ENCODE assay signal across 1 cellular context in the genomic region with DNA sequence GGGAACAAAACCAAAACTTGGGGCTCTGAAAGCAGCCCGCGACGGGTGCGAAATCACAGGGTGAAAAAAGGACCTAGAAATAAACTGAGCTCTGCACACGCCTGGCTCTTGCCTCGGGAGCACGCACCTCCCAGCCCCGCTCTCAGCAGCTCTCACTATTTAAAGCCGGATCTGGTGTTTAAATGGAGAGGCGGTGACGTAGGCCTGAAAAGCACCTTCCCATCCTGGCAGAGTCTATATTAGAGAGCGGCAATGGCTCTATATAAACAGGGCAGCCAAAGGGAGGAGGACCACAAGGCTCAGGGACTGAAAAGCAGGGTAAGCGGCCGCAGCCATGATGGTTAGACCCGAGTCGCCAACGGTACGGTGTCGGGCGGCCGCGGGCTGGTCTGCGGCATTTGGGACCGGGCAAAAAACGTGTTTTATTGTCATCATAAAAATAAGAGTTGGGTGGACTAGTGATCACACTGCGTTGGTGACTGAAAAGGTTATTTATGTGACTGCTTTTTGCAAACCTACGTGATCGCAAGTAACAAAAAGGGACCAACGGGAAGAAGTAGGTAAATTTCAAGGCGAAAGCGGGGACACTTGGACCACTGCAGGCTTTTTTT.
TF ChIP-seq lines count a peak whose summit lies in the region.

No MANE protein-coding gene starts in this region.

TF ChIP-seq in HepG2, 621 proteins besides CTCF, POLR2A, EP300 and RAD21 (continued from another document and continues in another):
- TF ChIP-seq, protein P1, sequence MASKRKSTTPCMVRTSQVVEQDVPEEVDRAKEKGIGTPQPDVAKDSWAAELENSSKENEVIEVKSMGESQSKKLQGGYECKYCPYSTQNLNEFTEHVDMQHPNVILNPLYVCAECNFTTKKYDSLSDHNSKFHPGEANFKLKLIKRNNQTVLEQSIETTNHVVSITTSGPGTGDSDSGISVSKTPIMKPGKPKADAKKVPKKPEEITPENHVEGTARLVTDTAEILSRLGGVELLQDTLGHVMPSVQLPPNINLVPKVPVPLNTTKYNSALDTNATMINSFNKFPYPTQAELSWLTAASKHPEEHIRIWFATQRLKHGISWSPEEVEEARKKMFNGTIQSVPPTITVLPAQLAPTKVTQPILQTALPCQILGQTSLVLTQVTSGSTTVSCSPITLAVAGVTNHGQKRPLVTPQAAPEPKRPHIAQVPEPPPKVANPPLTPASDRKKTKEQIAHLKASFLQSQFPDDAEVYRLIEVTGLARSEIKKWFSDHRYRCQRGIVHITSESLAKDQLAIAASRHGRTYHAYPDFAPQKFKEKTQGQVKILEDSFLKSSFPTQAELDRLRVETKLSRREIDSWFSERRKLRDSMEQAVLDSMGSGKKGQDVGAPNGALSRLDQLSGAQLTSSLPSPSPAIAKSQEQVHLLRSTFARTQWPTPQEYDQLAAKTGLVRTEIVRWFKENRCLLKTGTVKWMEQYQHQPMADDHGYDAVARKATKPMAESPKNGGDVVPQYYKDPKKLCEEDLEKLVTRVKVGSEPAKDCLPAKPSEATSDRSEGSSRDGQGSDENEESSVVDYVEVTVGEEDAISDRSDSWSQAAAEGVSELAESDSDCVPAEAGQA (IDR thresholded peaks at IDR 0.05; ENCODE audit: low read depth), result peak; percentile 42; the same call in 1 of the 2 replicates
- TF ChIP-seq, protein P1 (CRISPR knock-in tag; IDR thresholded peaks at IDR 0.05; ENCODE audit: borderline replicate concordance), result no peak
- TF ChIP-seq ZNF44 (CRISPR knock-in tag; IDR thresholded peaks at IDR 0.05), result no peak
- TF ChIP-seq ZMAT3 (CRISPR knock-in tag; conservative IDR thresholded peaks at IDR 0.05), result 0 out of 2 replicates have a peak, but pooled peaks have one; percentile 45
- peak; percentile 99 for TF ChIP-seq POLR2G (IDR thresholded peaks at IDR 0.05; ENCODE audit: low read depth, low read length)
- TF ChIP-seq, protein P2, sequence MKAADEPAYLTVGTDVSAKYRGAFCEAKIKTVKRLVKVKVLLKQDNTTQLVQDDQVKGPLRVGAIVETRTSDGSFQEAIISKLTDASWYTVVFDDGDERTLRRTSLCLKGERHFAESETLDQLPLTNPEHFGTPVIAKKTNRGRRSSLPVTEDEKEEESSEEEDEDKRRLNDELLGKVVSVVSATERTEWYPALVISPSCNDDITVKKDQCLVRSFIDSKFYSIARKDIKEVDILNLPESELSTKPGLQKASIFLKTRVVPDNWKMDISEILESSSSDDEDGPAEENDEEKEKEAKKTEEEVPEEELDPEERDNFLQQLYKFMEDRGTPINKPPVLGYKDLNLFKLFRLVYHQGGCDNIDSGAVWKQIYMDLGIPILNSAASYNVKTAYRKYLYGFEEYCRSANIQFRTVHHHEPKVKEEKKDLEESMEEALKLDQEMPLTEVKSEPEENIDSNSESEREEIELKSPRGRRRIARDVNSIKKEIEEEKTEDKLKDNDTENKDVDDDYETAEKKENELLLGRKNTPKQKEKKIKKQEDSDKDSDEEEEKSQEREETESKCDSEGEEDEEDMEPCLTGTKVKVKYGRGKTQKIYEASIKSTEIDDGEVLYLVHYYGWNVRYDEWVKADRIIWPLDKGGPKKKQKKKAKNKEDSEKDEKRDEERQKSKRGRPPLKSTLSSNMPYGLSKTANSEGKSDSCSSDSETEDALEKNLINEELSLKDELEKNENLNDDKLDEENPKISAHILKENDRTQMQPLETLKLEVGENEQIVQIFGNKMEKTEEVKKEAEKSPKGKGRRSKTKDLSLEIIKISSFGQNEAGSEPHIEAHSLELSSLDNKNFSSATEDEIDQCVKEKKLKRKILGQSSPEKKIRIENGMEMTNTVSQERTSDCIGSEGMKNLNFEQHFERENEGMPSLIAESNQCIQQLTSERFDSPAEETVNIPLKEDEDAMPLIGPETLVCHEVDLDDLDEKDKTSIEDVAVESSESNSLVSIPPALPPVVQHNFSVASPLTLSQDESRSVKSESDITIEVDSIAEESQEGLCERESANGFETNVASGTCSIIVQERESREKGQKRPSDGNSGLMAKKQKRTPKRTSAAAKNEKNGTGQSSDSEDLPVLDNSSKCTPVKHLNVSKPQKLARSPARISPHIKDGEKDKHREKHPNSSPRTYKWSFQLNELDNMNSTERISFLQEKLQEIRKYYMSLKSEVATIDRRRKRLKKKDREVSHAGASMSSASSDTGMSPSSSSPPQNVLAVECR (CRISPR knock-in tag; IDR thresholded peaks at IDR 0.05; ENCODE audit: borderline replicate concordance), result peak; percentile 63; the same call in 1 of the 2 replicates
- TF ChIP-seq, protein P3, sequence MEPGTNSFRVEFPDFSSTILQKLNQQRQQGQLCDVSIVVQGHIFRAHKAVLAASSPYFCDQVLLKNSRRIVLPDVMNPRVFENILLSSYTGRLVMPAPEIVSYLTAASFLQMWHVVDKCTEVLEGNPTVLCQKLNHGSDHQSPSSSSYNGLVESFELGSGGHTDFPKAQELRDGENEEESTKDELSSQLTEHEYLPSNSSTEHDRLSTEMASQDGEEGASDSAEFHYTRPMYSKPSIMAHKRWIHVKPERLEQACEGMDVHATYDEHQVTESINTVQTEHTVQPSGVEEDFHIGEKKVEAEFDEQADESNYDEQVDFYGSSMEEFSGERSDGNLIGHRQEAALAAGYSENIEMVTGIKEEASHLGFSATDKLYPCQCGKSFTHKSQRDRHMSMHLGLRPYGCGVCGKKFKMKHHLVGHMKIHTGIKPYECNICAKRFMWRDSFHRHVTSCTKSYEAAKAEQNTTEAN (CRISPR knock-in tag; conservative IDR thresholded peaks at IDR 0.05), result no peak; the same call in 1 of the 2 replicates
- TF ChIP-seq MED1 (CRISPR knock-in tag; IDR thresholded peaks at IDR 0.05), result peak; percentile 78
- TF ChIP-seq, protein P4, sequence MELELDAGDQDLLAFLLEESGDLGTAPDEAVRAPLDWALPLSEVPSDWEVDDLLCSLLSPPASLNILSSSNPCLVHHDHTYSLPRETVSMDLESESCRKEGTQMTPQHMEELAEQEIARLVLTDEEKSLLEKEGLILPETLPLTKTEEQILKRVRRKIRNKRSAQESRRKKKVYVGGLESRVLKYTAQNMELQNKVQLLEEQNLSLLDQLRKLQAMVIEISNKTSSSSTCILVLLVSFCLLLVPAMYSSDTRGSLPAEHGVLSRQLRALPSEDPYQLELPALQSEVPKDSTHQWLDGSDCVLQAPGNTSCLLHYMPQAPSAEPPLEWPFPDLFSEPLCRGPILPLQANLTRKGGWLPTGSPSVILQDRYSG (CRISPR knock-in tag; IDR thresholded peaks at IDR 0.05), result no peak
- TF ChIP-seq, protein P5, sequence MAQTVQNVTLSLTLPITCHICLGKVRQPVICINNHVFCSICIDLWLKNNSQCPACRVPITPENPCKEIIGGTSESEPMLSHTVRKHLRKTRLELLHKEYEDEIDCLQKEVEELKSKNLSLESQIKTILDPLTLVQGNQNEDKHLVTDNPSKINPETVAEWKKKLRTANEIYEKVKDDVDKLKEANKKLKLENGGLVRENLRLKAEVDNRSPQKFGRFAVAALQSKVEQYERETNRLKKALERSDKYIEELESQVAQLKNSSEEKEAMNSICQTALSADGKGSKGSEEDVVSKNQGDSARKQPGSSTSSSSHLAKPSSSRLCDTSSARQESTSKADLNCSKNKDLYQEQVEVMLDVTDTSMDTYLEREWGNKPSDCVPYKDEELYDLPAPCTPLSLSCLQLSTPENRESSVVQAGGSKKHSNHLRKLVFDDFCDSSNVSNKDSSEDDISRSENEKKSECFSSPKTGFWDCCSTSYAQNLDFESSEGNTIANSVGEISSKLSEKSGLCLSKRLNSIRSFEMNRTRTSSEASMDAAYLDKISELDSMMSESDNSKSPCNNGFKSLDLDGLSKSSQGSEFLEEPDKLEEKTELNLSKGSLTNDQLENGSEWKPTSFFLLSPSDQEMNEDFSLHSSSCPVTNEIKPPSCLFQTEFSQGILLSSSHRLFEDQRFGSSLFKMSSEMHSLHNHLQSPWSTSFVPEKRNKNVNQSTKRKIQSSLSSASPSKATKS (CRISPR knock-in tag; IDR thresholded peaks at IDR 0.05), result 0 out of 2 replicates have a peak, but pooled peaks have one; percentile 32
- 0 out of 2 replicates have a peak, but pooled peaks have one; percentile 7 for TF ChIP-seq ZNF546 (CRISPR knock-in tag; conservative IDR thresholded peaks at IDR 0.05)
- peak; percentile 54; the same call in 1 of the 2 replicates for TF ChIP-seq ZIK1 (CRISPR knock-in tag; IDR thresholded peaks at IDR 0.05; ENCODE audit: borderline replicate concordance, low read depth)
- TF ChIP-seq, protein P6, sequence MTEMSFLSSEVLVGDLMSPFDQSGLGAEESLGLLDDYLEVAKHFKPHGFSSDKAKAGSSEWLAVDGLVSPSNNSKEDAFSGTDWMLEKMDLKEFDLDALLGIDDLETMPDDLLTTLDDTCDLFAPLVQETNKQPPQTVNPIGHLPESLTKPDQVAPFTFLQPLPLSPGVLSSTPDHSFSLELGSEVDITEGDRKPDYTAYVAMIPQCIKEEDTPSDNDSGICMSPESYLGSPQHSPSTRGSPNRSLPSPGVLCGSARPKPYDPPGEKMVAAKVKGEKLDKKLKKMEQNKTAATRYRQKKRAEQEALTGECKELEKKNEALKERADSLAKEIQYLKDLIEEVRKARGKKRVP (CRISPR knock-in tag; IDR thresholded peaks at IDR 0.05), result no peak; a peak in 1 of 4 replicates
- peak; percentile 82 for TF ChIP-seq FOXK2 (IDR thresholded peaks at IDR 0.05)
- peak; percentile 63; the same call in 1 of the 2 replicates for TF ChIP-seq SMAD3 (CRISPR knock-in tag; IDR thresholded peaks at IDR 0.05)
- no peak for TF ChIP-seq CENPX (CRISPR knock-in tag; IDR thresholded peaks at IDR 0.05)
- TF ChIP-seq MYC (CRISPR knock-in tag; IDR thresholded peaks at IDR 0.05; ENCODE audit: borderline replicate concordance), result peak; percentile 68; the same call in 1 of the 2 replicates
- peak; percentile 71; the same call in 1 of the 2 replicates for TF ChIP-seq ZNF614 (CRISPR knock-in tag; IDR thresholded peaks at IDR 0.05; ENCODE audit: borderline replicate concordance)
- TF ChIP-seq NKX3-1 (CRISPR knock-in tag; IDR thresholded peaks at IDR 0.05), result 0 out of 2 replicates have a peak, but pooled peaks have one; percentile 45
- TF ChIP-seq ZNF441 (CRISPR knock-in tag; IDR thresholded peaks at IDR 0.05; ENCODE audit: borderline replicate concordance), result peak; percentile 61; the same call in 1 of the 2 replicates
- TF ChIP-seq NR2C2 (CRISPR knock-in tag; IDR thresholded peaks at IDR 0.05; ENCODE audit: borderline replicate concordance), result peak; percentile 18; the same call in 1 of the 2 replicates
- peak; percentile 59; the same call in 1 of the 2 replicates for TF ChIP-seq AHR (CRISPR knock-in tag; IDR thresholded peaks at IDR 0.05)
- no peak; the same call in 1 of the 2 replicates for TF ChIP-seq BRCA1 (CRISPR knock-in tag; IDR thresholded peaks at IDR 0.05)
- peak; percentile 76; the same call in 1 of the 2 replicates for TF ChIP-seq ZNF709 (CRISPR knock-in tag; IDR thresholded peaks at IDR 0.05)
- TF ChIP-seq, protein P7, sequence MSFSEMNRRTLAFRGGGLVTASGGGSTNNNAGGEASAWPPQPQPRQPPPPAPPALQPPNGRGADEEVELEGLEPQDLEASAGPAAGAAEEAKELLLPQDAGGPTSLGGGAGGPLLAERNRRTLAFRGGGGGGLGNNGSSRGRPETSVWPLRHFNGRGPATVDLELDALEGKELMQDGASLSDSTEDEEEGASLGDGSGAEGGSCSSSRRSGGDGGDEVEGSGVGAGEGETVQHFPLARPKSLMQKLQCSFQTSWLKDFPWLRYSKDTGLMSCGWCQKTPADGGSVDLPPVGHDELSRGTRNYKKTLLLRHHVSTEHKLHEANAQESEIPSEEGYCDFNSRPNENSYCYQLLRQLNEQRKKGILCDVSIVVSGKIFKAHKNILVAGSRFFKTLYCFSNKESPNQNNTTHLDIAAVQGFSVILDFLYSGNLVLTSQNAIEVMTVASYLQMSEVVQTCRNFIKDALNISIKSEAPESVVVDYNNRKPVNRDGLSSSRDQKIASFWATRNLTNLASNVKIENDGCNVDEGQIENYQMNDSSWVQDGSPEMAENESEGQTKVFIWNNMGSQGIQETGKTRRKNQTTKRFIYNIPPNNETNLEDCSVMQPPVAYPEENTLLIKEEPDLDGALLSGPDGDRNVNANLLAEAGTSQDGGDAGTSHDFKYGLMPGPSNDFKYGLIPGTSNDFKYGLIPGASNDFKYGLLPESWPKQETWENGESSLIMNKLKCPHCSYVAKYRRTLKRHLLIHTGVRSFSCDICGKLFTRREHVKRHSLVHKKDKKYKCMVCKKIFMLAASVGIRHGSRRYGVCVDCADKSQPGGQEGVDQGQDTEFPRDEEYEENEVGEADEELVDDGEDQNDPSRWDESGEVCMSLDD (CRISPR knock-in tag; IDR thresholded peaks at IDR 0.05; ENCODE audit: borderline replicate concordance), result peak; percentile 12; the same call in 1 of the 2 replicates
- no peak for TF ChIP-seq THYN1 (CRISPR knock-in tag; IDR thresholded peaks at IDR 0.05; ENCODE audit: borderline replicate concordance, low read depth)
- TF ChIP-seq ZFY (CRISPR knock-in tag; IDR thresholded peaks at IDR 0.05), result peak; percentile 59; the same call in 1 of the 2 replicates
- peak; percentile 82; the same call in 2 of the 3 replicates for TF ChIP-seq MXI1 (IDR thresholded peaks at IDR 0.05; ENCODE audit: borderline replicate concordance, low read depth, low read length)
- peak; percentile 55; the same call in 1 of the 2 replicates for TF ChIP-seq BCL6 (CRISPR knock-in tag; IDR thresholded peaks at IDR 0.05)
- no peak for TF ChIP-seq FOXA1 (IDR thresholded peaks at IDR 0.05)
- TF ChIP-seq FOXA1 (CRISPR knock-in tag; IDR thresholded peaks at IDR 0.05), result peak; percentile 76
- TF ChIP-seq ZFP36L1 (CRISPR knock-in tag; IDR thresholded peaks at IDR 0.05), result peak; percentile 81
- no peak for TF ChIP-seq MEIS1 (CRISPR knock-in tag; IDR thresholded peaks at IDR 0.05; ENCODE audit: borderline replicate concordance)
